ENCODE assay signal across 1 cellular context in the genomic region with DNA sequence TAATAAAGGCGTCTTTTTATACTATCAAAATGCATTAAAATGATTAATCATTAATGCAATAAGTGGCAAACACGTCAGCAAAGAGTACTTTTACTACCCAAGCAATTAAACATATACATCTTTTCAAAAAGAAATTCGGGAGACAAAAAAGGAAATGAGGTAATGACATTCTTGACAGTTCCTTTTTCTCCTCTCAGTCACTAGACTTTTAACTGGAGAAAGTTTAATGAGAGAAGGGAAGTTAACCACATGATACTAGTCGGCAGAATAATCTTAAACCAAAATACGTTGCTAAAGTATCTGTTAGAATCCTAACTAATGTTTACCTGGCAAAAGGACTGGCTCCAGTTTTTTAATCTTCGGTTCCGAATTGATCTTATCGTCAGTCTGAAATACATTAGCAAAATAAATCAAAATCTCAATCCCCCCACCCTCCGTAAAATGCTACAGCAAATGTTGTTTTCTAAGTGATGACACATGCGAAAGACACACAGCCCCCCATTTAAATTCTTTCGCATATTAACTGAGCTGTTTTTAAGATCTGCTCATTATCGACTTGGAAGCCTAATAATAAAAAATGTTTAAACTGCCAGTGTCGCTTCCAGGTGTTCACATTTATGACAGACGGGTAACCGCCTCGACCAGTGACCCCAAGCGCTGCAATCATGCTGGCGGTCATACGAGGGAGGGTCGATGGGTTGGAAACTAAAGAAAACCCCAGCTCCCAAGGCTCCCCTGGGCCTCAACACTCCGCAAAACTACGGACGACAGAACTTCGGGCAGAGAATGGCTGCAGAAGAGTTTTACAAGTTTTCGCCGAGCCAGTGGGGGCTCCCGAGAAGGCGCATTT.
TF ChIP-seq lines count a peak whose summit lies in the region.

No MANE protein-coding gene starts in this region.

TF ChIP-seq in HepG2, 621 proteins besides CTCF, POLR2A, EP300 and RAD21:
- TF ChIP-seq ZFAT (CRISPR knock-in tag; conservative IDR thresholded peaks at IDR 0.05) = no peak
- TF ChIP-seq RORA (CRISPR knock-in tag; IDR thresholded peaks at IDR 0.05) = 0 out of 2 replicates have a peak, but pooled peaks have one; percentile 5
- TF ChIP-seq ZNF775 (CRISPR knock-in tag; IDR thresholded peaks at IDR 0.05; ENCODE audit: borderline replicate concordance) = no peak
- TF ChIP-seq ZNF136 (CRISPR knock-in tag; IDR thresholded peaks at IDR 0.05; ENCODE audit: low read depth) = 0 out of 2 replicates have a peak, but pooled peaks have one; percentile 43
- TF ChIP-seq, protein P1, sequence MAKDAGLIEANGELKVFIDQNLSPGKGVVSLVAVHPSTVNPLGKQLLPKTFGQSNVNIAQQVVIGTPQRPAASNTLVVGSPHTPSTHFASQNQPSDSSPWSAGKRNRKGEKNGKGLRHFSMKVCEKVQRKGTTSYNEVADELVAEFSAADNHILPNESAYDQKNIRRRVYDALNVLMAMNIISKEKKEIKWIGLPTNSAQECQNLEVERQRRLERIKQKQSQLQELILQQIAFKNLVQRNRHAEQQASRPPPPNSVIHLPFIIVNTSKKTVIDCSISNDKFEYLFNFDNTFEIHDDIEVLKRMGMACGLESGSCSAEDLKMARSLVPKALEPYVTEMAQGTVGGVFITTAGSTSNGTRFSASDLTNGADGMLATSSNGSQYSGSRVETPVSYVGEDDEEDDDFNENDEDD (CRISPR knock-in tag; IDR thresholded peaks at IDR 0.05; ENCODE audit: borderline replicate concordance) = no peak
- TF ChIP-seq HNF4G (IDR thresholded peaks at IDR 0.05; ENCODE audit: borderline replicate concordance, low read depth, low read length) = no peak
- no peak for TF ChIP-seq HNF4G (CRISPR knock-in tag; IDR thresholded peaks at IDR 0.05; ENCODE audit: borderline replicate concordance, low read depth)
- TF ChIP-seq KDM5A (IDR thresholded peaks at IDR 0.05; ENCODE audit: borderline replicate concordance, low read length) = 0 out of 2 replicates have a peak, but pooled peaks have one; percentile 34
- no peak for TF ChIP-seq ZNF431 (CRISPR knock-in tag; IDR thresholded peaks at IDR 0.05; ENCODE audit: borderline replicate concordance, low read depth)
- no peak for TF ChIP-seq POGZ (CRISPR knock-in tag; IDR thresholded peaks at IDR 0.05)
- TF ChIP-seq, protein P2, sequence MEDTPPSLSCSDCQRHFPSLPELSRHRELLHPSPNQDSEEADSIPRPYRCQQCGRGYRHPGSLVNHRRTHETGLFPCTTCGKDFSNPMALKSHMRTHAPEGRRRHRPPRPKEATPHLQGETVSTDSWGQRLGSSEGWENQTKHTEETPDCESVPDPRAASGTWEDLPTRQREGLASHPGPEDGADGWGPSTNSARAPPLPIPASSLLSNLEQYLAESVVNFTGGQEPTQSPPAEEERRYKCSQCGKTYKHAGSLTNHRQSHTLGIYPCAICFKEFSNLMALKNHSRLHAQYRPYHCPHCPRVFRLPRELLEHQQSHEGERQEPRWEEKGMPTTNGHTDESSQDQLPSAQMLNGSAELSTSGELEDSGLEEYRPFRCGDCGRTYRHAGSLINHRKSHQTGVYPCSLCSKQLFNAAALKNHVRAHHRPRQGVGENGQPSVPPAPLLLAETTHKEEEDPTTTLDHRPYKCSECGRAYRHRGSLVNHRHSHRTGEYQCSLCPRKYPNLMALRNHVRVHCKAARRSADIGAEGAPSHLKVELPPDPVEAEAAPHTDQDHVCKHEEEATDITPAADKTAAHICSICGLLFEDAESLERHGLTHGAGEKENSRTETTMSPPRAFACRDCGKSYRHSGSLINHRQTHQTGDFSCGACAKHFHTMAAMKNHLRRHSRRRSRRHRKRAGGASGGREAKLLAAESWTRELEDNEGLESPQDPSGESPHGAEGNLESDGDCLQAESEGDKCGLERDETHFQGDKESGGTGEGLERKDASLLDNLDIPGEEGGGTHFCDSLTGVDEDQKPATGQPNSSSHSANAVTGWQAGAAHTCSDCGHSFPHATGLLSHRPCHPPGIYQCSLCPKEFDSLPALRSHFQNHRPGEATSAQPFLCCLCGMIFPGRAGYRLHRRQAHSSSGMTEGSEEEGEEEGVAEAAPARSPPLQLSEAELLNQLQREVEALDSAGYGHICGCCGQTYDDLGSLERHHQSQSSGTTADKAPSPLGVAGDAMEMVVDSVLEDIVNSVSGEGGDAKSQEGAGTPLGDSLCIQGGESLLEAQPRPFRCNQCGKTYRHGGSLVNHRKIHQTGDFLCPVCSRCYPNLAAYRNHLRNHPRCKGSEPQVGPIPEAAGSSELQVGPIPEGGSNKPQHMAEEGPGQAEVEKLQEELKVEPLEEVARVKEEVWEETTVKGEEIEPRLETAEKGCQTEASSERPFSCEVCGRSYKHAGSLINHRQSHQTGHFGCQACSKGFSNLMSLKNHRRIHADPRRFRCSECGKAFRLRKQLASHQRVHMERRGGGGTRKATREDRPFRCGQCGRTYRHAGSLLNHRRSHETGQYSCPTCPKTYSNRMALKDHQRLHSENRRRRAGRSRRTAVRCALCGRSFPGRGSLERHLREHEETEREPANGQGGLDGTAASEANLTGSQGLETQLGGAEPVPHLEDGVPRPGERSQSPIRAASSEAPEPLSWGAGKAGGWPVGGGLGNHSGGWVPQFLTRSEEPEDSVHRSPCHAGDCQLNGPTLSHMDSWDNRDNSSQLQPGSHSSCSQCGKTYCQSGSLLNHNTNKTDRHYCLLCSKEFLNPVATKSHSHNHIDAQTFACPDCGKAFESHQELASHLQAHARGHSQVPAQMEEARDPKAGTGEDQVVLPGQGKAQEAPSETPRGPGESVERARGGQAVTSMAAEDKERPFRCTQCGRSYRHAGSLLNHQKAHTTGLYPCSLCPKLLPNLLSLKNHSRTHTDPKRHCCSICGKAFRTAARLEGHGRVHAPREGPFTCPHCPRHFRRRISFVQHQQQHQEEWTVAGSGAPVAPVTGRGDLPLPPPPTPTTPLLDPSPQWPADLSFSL (CRISPR knock-in tag; IDR thresholded peaks at IDR 0.05) = no peak
- TF ChIP-seq GZF1 (CRISPR knock-in tag; IDR thresholded peaks at IDR 0.05) = no peak
- 0 out of 2 replicates have a peak, but pooled peaks have one; percentile 66 for TF ChIP-seq ZNF350 (CRISPR knock-in tag; IDR thresholded peaks at IDR 0.05; ENCODE audit: borderline replicate concordance, low read depth)
- no peak for TF ChIP-seq IRX3 (CRISPR knock-in tag; IDR thresholded peaks at IDR 0.05; ENCODE audit: borderline replicate concordance, low read depth)
- no peak for TF ChIP-seq JDP2 (CRISPR knock-in tag; IDR thresholded peaks at IDR 0.05; ENCODE audit: borderline replicate concordance)
- TF ChIP-seq RBM39 (IDR thresholded peaks at IDR 0.05; ENCODE audit: low read depth, low read length, poor library complexity, severe bottlenecking) = peak; percentile 39
- 0 out of 2 replicates have a peak, but pooled peaks have one; percentile 2 for TF ChIP-seq ZBTB20 (CRISPR knock-in tag; IDR thresholded peaks at IDR 0.05; ENCODE audit: borderline replicate concordance, low read depth)
- 0 out of 2 replicates have a peak, but pooled peaks have one; percentile 49 for TF ChIP-seq ZNF619 (CRISPR knock-in tag; IDR thresholded peaks at IDR 0.05)
- no peak for TF ChIP-seq ETV5 (CRISPR knock-in tag; IDR thresholded peaks at IDR 0.05; ENCODE audit: borderline replicate concordance)
- TF ChIP-seq HES4 (CRISPR knock-in tag; IDR thresholded peaks at IDR 0.05; ENCODE audit: borderline replicate concordance) = no peak
- TF ChIP-seq HMGA1 (CRISPR knock-in tag; conservative IDR thresholded peaks at IDR 0.05) = no peak
- 0 out of 2 replicates have a peak, but pooled peaks have one; percentile 8 for TF ChIP-seq ZSCAN30 (CRISPR knock-in tag; IDR thresholded peaks at IDR 0.05)
- TF ChIP-seq ELF4 (CRISPR knock-in tag; IDR thresholded peaks at IDR 0.05; ENCODE audit: borderline replicate concordance) = 0 out of 2 replicates have a peak, but pooled peaks have one; percentile 38
- peak; percentile 80; the same call in 1 of the 2 replicates for TF ChIP-seq ZNF501 (CRISPR knock-in tag; IDR thresholded peaks at IDR 0.05)
- TF ChIP-seq ZNF30 (CRISPR knock-in tag; IDR thresholded peaks at IDR 0.05) = no peak
- TF ChIP-seq NAIF1 (CRISPR knock-in tag; IDR thresholded peaks at IDR 0.05; ENCODE audit: borderline replicate concordance) = 0 out of 2 replicates have a peak, but pooled peaks have one; percentile 48
- TF ChIP-seq, protein P3, sequence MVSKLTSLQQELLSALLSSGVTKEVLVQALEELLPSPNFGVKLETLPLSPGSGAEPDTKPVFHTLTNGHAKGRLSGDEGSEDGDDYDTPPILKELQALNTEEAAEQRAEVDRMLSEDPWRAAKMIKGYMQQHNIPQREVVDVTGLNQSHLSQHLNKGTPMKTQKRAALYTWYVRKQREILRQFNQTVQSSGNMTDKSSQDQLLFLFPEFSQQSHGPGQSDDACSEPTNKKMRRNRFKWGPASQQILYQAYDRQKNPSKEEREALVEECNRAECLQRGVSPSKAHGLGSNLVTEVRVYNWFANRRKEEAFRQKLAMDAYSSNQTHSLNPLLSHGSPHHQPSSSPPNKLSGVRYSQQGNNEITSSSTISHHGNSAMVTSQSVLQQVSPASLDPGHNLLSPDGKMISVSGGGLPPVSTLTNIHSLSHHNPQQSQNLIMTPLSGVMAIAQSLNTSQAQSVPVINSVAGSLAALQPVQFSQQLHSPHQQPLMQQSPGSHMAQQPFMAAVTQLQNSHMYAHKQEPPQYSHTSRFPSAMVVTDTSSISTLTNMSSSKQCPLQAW (CRISPR knock-in tag; IDR thresholded peaks at IDR 0.05) = 0 out of 2 replicates have a peak, but pooled peaks have one; percentile 13
- no peak for TF ChIP-seq SSRP1 (CRISPR knock-in tag; IDR thresholded peaks at IDR 0.05)
- TF ChIP-seq SRSF9 (IDR thresholded peaks at IDR 0.05; ENCODE audit: borderline replicate concordance, insufficient read depth, low read depth, low read length, poor library complexity, severe bottlenecking) = no peak
